ENCODE assay signal across 14 cellular contexts in the genomic region with DNA sequence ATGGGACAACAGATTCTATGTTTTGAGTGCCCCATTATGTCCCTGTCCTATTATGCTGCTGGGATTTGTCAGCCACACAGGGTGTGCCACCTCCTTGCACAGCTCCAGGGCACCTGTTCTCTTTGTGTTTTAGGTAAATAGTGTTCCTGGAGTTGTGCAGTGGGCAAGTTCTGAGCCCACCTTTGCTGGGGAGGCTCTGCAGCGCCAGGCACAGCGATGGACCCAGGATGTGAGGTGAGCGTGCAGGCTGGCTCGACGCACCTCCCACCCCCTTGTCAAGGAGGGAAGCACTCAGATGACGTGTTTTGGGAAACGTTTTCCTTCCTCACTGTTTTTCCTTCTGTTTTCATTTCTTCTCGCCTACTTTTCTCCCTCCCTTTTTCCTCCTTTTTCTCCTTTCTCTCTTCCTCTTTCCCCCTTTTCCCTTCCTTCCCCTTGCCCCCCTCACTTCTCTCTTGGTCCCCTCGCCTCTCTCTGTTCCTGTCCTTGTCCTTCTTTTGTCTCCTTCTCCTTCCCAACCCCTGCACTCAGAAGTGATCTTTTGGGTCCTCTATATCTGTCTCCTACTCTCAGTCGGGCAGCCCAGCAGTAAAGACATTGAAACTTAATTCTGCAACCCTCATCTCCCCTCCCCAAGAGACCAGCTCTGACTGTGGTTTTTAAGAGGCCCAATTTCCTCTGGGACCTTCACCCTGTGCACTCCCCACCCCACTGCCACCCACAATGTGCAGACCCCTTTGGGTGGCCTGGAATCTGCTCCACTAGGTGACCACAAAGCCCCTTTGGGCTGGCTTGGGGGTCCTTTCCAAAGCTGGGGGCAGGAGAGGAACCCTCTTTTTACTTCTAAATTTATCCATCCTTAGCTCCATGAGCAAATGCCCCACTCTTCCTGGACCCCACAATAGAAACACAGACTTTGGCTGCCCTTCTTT.
DNase-seq lines count a peak whose midpoint lies in the region; ATAC-seq, FAIRE-seq and TF ChIP-seq lines count a peak whose summit lies in the region.
"Had no signal": no experiment of that assay in that cellular context is flagged by ENCODE, and none has a peak within 500 bp of the region (broad histone marks: within the 10 kb centered on the region; RNA-seq: fewer than 3 reads in every experiment).

No MANE protein-coding gene starts in this region.

- FAIRE-seq in HTR-8/SVneo (lab: Jason Lieb, UNC) (peak; percentile 57), astrocyte (lab: Jason Lieb, UNC) (no peak)
- FAIRE-seq: endometrium had no signal

- H3K27ac Mint-ChIP-seq in astrocyte (ENCODE audit: unreplicated experiment), result no peak overlapping the region
- H3K27ac Mint-ChIP-seq in CD8-positive, alpha-beta memory T cell, result no peak overlapping the region
- H3K27ac Mint-ChIP-seq: activated CD8-positive, alpha-beta memory T cell treated with anti-CD3 and anti-CD28 coated beads, Interleukin-2, amount 10 ng/mL, durations not matched to agents 7 days and 5 days; CD8-positive, alpha-beta T cell had no signal

- H3K4me3 ChIP-seq in astrocyte (ENCODE audit: insufficient read depth, low read depth, low read length) (no peak overlapping the region), muscle layer of colon (ENCODE audit: low read depth in 1 of 2, low read length in 2 of 2) (no peak overlapping the region), thoracic aorta (peak overlapping the region; percentile 39)
- H3K4me3 ChIP-seq in CD8-positive, alpha-beta memory T cell (ENCODE audit: low read length), result no peak overlapping the region

- no peaks in the 10 kb centered on the region for H3K36me3 Mint-ChIP-seq in astrocyte (ENCODE audit: low read depth, unreplicated experiment)
- peaks cover 0 to 3% (median 0%) of the 10 kb centered on the region in 3 donors for H3K36me3 Mint-ChIP-seq in CD8-positive, alpha-beta memory T cell
- H3K36me3 Mint-ChIP-seq: activated CD8-positive, alpha-beta memory T cell treated with anti-CD3 and anti-CD28 coated beads, Interleukin-2, amount 10 ng/mL, durations not matched to agents 7 days and 5 days; CD8-positive, alpha-beta T cell had no signal

- peak overlapping the region; percentile 27 for H3K27ac ChIP-seq in astrocyte (ENCODE audit: low read depth, low read length)
- peak overlapping the region; percentile 35 for H3K27ac ChIP-seq in muscle layer of colon (ENCODE audit: low read depth, low read length)
- peak overlapping the region; percentile 78 to 82 for H3K27ac ChIP-seq in thoracic aorta
- H3K27ac ChIP-seq in CD8-positive, alpha-beta memory T cell (ENCODE audit: low read depth, low read length), result no peak overlapping the region
- H3K27ac ChIP-seq: HL-60 had no signal

- no peaks in the 10 kb centered on the region for H3K36me3 ChIP-seq in astrocyte (ENCODE audit: insufficient read depth, low read length)
- no peaks in the 10 kb centered on the region for H3K36me3 ChIP-seq in muscle layer of colon (ENCODE audit: insufficient read depth, low read length)
- no peaks in the 10 kb centered on the region for H3K36me3 ChIP-seq in thoracic aorta
- H3K36me3 ChIP-seq in CD8-positive, alpha-beta memory T cell (ENCODE audit: insufficient read depth, low read length), result no peaks in the 10 kb centered on the region

- peak overlapping the region; percentile 62 for H2AFZ ChIP-seq in astrocyte (ENCODE audit: low read depth, low read length)

- no peaks in the 10 kb centered on the region for H3K79me2 ChIP-seq in astrocyte (ENCODE audit: insufficient read depth, low read length)

- peaks cover 5% of the 10 kb centered on the region for H3K9me3 Mint-ChIP-seq in astrocyte (ENCODE audit: unreplicated experiment)
- peaks cover 3 to 16% (median 6%) of the 10 kb centered on the region in 5 donors for H3K9me3 Mint-ChIP-seq in CD8-positive, alpha-beta memory T cell
- H3K9me3 Mint-ChIP-seq: neural crest cell had no signal

- CTCF ChIA-PET in CD8-positive, alpha-beta memory T cell (lab: Charles Lee), result no interaction called here

- peaks cover 5% of the 10 kb centered on the region for H3K4me1 Mint-ChIP-seq in astrocyte (ENCODE audit: low read depth, unreplicated experiment)
- H3K4me1 Mint-ChIP-seq in CD8-positive, alpha-beta memory T cell, result no peaks in the 10 kb centered on the region
- H3K4me1 Mint-ChIP-seq: activated CD8-positive, alpha-beta memory T cell treated with anti-CD3 and anti-CD28 coated beads, Interleukin-2, amount 10 ng/mL, durations not matched to agents 7 days and 5 days had no signal

- TF ChIP-seq CTCF in astrocyte (IDR thresholded peaks at IDR 0.05; ENCODE audit: insufficient read depth, low read depth, low read length) (no peak), thoracic aorta (IDR thresholded peaks at IDR 0.05) (no peak)

- H3K27me3 ChIP-seq in astrocyte (ENCODE audit: insufficient read depth, low read length) (no peaks in the 10 kb centered on the region), muscle layer of colon (ENCODE audit: control insufficient read depth in 1 of 2, insufficient read depth in 2 of 2, low read length in 2 of 2) (no peaks in the 10 kb centered on the region), thoracic aorta (replicated peaks; ENCODE audit: insufficient read depth) (no peaks in the 10 kb centered on the region)
- no peaks in the 10 kb centered on the region for H3K27me3 ChIP-seq in CD8-positive, alpha-beta memory T cell (ENCODE audit: insufficient read depth, low read length, poor library complexity, severe bottlenecking)

- H3K4me2 ChIP-seq in astrocyte (ENCODE audit: low read length), result peak overlapping the region; percentile 80

- peaks cover 11% of the 10 kb centered on the region for H3K27me3 Mint-ChIP-seq in astrocyte (ENCODE audit: low read depth, unreplicated experiment)
- peaks cover 9 to 42% of the 10 kb centered on the region in 2 donors for H3K27me3 Mint-ChIP-seq in CD8-positive, alpha-beta memory T cell

- ATAC-seq in thoracic aorta (ENCODE audit: insufficient number of reproducible peaks, low FRiP score, low read depth), result no peak
- ATAC-seq in HG03175 (IDR thresholded peaks at IDR 0.05; ENCODE audit: unreplicated experiment), result no peak
- ATAC-seq: activated CD8-positive, alpha-beta memory T cell treated with anti-CD3 and anti-CD28 coated beads, Interleukin-2, amount 10 ng/mL, durations not matched to agents 7 days and 5 days; CD8-positive, alpha-beta T cell had no signal

- no peak overlapping the region for H3K4me3 Mint-ChIP-seq in astrocyte (ENCODE audit: unreplicated experiment)
- no peak overlapping the region for H3K4me3 Mint-ChIP-seq in CD8-positive, alpha-beta memory T cell
- H3K4me3 Mint-ChIP-seq: activated CD8-positive, alpha-beta memory T cell treated with anti-CD3 and anti-CD28 coated beads, Interleukin-2, amount 10 ng/mL, durations not matched to agents 7 days and 5 days; CD8-positive, alpha-beta T cell; neural crest cell had no signal

- H4K20me1 ChIP-seq in astrocyte (ENCODE audit: insufficient read depth, low read length), result no peaks in the 10 kb centered on the region

- H3K9me3 ChIP-seq in astrocyte (ENCODE audit: insufficient read depth, low read depth, low read length) (no peaks in the 10 kb centered on the region), muscle layer of colon (ENCODE audit: low read length) (no peaks in the 10 kb centered on the region), thoracic aorta (no peaks in the 10 kb centered on the region)
- no peaks in the 10 kb centered on the region for H3K9me3 ChIP-seq in CD8-positive, alpha-beta memory T cell (ENCODE audit: low read length)

- DNase-seq in HTR-8/SVneo (ENCODE audit: insufficient read length, low spot score), result no peak
- DNase-seq in astrocyte (ENCODE audit: low read depth), result no peak
- DNase-seq in thoracic aorta (ENCODE audit: low spot score), result no peak
- no peak for DNase-seq in CD8-positive, alpha-beta memory T cell
- no peak for DNase-seq in middle frontal gyrus (ENCODE audit: extremely low spot score, low spot score)
- DNase-seq: activated CD8-positive, alpha-beta memory T cell treated with anti-CD3 and anti-CD28 coated beads, Interleukin-2, amount 10 ng/mL, durations not matched to agents 7 days and 5 days; activated naive CD4-positive, alpha-beta T cell treated with Interleukin-2 at 50 U/mL for 16 hours; CD8-positive, alpha-beta T cell; NK-92 treated with Interleukin-12 subunit alpha and Interleukin-12 subunit beta, amount 100 ng/mL, for 24 hours had no signal

- H3K4me1 ChIP-seq in astrocyte (ENCODE audit: insufficient read depth, low read length) (peaks cover 31% of the 10 kb centered on the region), muscle layer of colon (ENCODE audit: insufficient read depth, low read length) (peaks cover 40% of the 10 kb centered on the region), thoracic aorta (ENCODE audit: control insufficient read depth in 1 of 2, low read depth in 2 of 2) (peaks cover 27 to 57% of the 10 kb centered on the region in 2 donors)
- no peaks in the 10 kb centered on the region for H3K4me1 ChIP-seq in CD8-positive, alpha-beta memory T cell (ENCODE audit: insufficient read depth, low read length)

- POLR2A ChIA-PET in CD8-positive, alpha-beta memory T cell (lab: Charles Lee), result no interaction called here

- H3K9ac ChIP-seq in astrocyte (ENCODE audit: low read length) (peak overlapping the region; percentile 44), muscle layer of colon (ENCODE audit: low read length) (no peak overlapping the region)
